8 cellular contexts compared by ENCODE assay signal in genomic region chr7:76262683-76263402, GRCh38. TPM values are rescaled to one million over a fixed set of nuclear protein-coding genes. Genes with fewer than 3 reads are reported as not detected.
A peak's percentile ranks its signal among the peaks of the same experiment; 100 is the strongest.
DNase-seq lines count a peak whose midpoint lies in the region; TF ChIP-seq lines count a peak whose summit lies in the region.

No MANE protein-coding gene starts in this region.

- H3K27ac ChIP-seq in RWPE1 = no peak overlapping the region
- H3K27ac ChIP-seq in thyroid gland = no peak overlapping the region

- H3K4me1 ChIP-seq in thyroid gland = peaks cover 8 to 18% of the 10 kb centered on the region in 2 donors

- H3K4me3 ChIP-seq in choroid plexus epithelial cell (ENCODE audit: low read depth, low read length) (no peak overlapping the region), thyroid gland (replicated peaks in 1 of 3) (no peak overlapping the region)

- H3K27me3 ChIP-seq in thyroid gland = peaks cover 10% of the 10 kb centered on the region

- no peak for TF ChIP-seq POLR2A in thyroid gland (IDR thresholded peaks at IDR 0.05)

- H3K9me3 ChIP-seq in thyroid gland = no peaks in the 10 kb centered on the region

- TF ChIP-seq CTCF in RWPE1 (conservative IDR thresholded peaks at IDR 0.05; ENCODE audit: low read depth) (peak; percentile 81), choroid plexus epithelial cell (conservative IDR thresholded peaks at IDR 0.05; ENCODE audit: low read depth, low read length) (peak; percentile 91), thyroid gland (IDR thresholded peaks at IDR 0.05) (peak; percentile 60 to 75 (median 65))

- no peaks in the 10 kb centered on the region for H3K36me3 ChIP-seq in thyroid gland

- peak; percentile 25 for DNase-seq in activated T-cell treated with anti-CD3 and anti-CD28 coated beads for 48 hours (ENCODE audit: low read depth)
- no peak for DNase-seq in activated T-cell treated with anti-CD3 and anti-CD28 coated beads for 4 hours
- DNase-seq in LHCN-M2 (ENCODE audit: low read depth) = peak; percentile 67
- peak; percentile 65 for DNase-seq in RWPE1 (ENCODE audit: low spot score)
- peak; percentile 81 for DNase-seq in choroid plexus epithelial cell (ENCODE audit: low read depth)
- DNase-seq in left kidney (ENCODE audit: low read depth, low spot score) = peak; percentile 85
- peak; percentile 66 to 68 for DNase-seq in thyroid gland
- DNase-seq in NCI-H2029 (lab: John Stamatoyannopoulos, UW) = no peak

- 66 to 68% methylated on average over 7 of the region's 7 CpGs for WGBS in thyroid gland, 2 donors

- CTCF ChIA-PET in RWPE1 (lab: Yijun Ruan, JAX) = interaction anchor here (0.6 to 2.4 kb wide), 20 partner anchors 8 to 1850 kb away, joined by 3 to 30 read pairs (median 4); partner anchors contain the start of gene MDH2

- intact Hi-C loops in thyroid gland (cut with DNase I) = loop anchor here (5.0 kb wide), 1 partner anchor 86 kb away; no protein-coding TSS in a partner anchor

- POLR2A ChIA-PET in RWPE1 (lab: Yijun Ruan, JAX; ENCODE audit: low non-redundant PET) = no interaction called here

RNA-seq across cellular contexts. Expression of gene HSPB1, which starts 39.6 kb away (rescaled TPM):
- total RNA-seq in LHCN-M2 (2014; rRNA removed) (189 and 208 TPM in 2 replicates), thyroid gland (100 to 1,000 TPM; 388 to 879 (median 551) TPM)
- polyA plus RNA-seq in LHCN-M2 (2012) = 1,772 TPM

Comparison
In these comparisons a context has a peak if more than half of its experiments do, and no peak if none do; other contexts are left out.
1. DNase-seq: peak in activated T-cell treated with anti-CD3 and anti-CD28 coated beads for 48 hours (single experiment), LHCN-M2 (single experiment), RWPE1 (single experiment), choroid plexus epithelial cell (single experiment), left kidney (single experiment) and thyroid gland (2 of 2); none in activated T-cell treated with anti-CD3 and anti-CD28 coated beads for 4 hours (single experiment) and NCI-H2029 (single experiment).
2. Peak in every context shown above with its lines, with median percentiles within 50 percentile points of each other: CTCF ChIP-seq.